37 cellular contexts compared by ENCODE assay signal in genomic region chr2:98405301-98405700, GRCh38. TPM values are rescaled to one million over a fixed set of nuclear protein-coding genes. Genes with fewer than 3 reads are reported as not detected.
"Had no signal": no experiment of that assay in that cellular context is flagged by ENCODE, and none has a peak within 500 bp of the region (broad histone marks: within the 10 kb centered on the region; RNA-seq: fewer than 3 reads in every experiment).

No MANE protein-coding gene starts in this region.

- DNase-seq: Karpas-422, Kasumi-1, KG1, MG63, MM.1S, MV-4-11, NCI-H1048, NCI-H1092, NCI-H1092 treated with DMSO at 0.1 percent for 48 hours, NCI-H1105, NCI-H1105 treated with DMSO at 0.1 percent for 48 hours, NCI-H1417, NCI-H1417 treated with DMSO at 0.1 percent for 48 hours, NCI-H1436, NCI-H1436 treated with DMSO at 0.1 percent for 48 hours, NCI-H146, NCI-H1694, NCI-H1694 treated with DMSO at 0.1 percent for 48 hours, NCI-H187, NCI-H187 treated with DMSO at 0.1 percent for 48 hours, NCI-H1930, NCI-H2029, NCI-H2029 treated with DMSO at 0.1 percent for 48 hours, NCI-H2081, NCI-H2081 treated with DMSO at 0.1 percent for 48 hours, NCI-H2107, NCI-H2171, NCI-H2171 treated with DMSO at 0.1 percent for 48 hours, NCI-H2227 treated with DMSO at 0.1 percent for 48 hours, NCI-H226, NCI-H345, NCI-H446, NCI-H446 treated with DMSO at 0.1 percent for 48 hours, NCI-H510A had no signal

RNA-seq across cellular contexts. Expression of gene CNGA3, which starts 59.0 kb away (rescaled TPM):
- total RNA-seq: M059J, MCF 10A, NCI-H460 had no signal
